In genomic region chr19:9847087-9847671, GRCh38 we compare ENCODE assay signal across 8 cellular contexts. TPM values are rescaled to one million over a fixed set of nuclear protein-coding genes. Genes with fewer than 3 reads are reported as not detected.
DNase-seq lines count a peak whose midpoint lies in the region; ATAC-seq, FAIRE-seq and TF ChIP-seq lines count a peak whose summit lies in the region.

No MANE protein-coding gene starts in this region.

- no peak for FAIRE-seq in pancreas (lab: Jason Lieb, UNC)

- WGBS in pancreas, 2 donors, result 69 to 76% methylated on average over 13 of the region's 13 CpGs

- no peaks in the 10 kb centered on the region for H3K27me3 ChIP-seq in pancreas

- peak in 3 of 4 donors; percentile 54 to 62 (median 56) for ATAC-seq in pancreas
- no peak for ATAC-seq in GM19395 (IDR thresholded peaks at IDR 0.05; ENCODE audit: unreplicated experiment)

- no peaks in the 10 kb centered on the region for H3K4me1 ChIP-seq in pancreas

- H3K27ac ChIP-seq in epithelial cell of prostate (no peak overlapping the region), pancreas (no peak overlapping the region)

- no peak overlapping the region for H3K4me3 ChIP-seq in pancreas

- intact Hi-C loops in pancreas (cut with DNase I), result no loop called here

- peaks cover 0 to 4% (median 0%) of the 10 kb centered on the region in 3 donors for H3K36me3 ChIP-seq in pancreas

- H3K9me3 ChIP-seq in pancreas, result no peaks in the 10 kb centered on the region

- DNase-seq in COLO829 (ENCODE audit: low spot score) (peak; percentile 43), KBM-7 (peak; percentile 52), epithelial cell of prostate (ENCODE audit: low read depth, low spot score) (peak; percentile 80), pancreas (peak in 1 of 6 donors; percentile 72), NCI-H2081 (lab: John Stamatoyannopoulos, UW) (no peak), NCI-H2107 treated with DMSO at 0.1 percent for 48 hours (lab: John Stamatoyannopoulos, UW; ENCODE audit: unreplicated experiment) (no peak)
- peak; percentile 60 to 62 for DNase-seq in activated CD4-positive, alpha-beta T cell treated with anti-CD3 and anti-CD28 coated beads, Interleukin-2, amount 50 U/mL, for 48 hours

- in situ Hi-C loops in KBM-7 (cut with MboI; ENCODE audit: low pct_unique_long_range_greater_than_20kb, low sequenced_read_pairs), result no loop called here

- no peak for TF ChIP-seq CTCF in pancreas (IDR thresholded peaks at IDR 0.05)

RNA-seq across cellular contexts. Expression of gene PIN1, which starts 12.1 kb away (rescaled TPM):
- total RNA-seq in pancreas, result 10 to 100 TPM; 15.1 to 28.4 (median 22.0) TPM
- 10 to 100 TPM; 42.4 to 92.8 TPM for polyA plus RNA-seq in pancreas

RNA-seq across cellular contexts. Expression of gene UBL5, which starts 19.5 kb away (rescaled TPM):
- 100 to 1,000 TPM in 2 of 6 donors, 10 to 100 TPM in 4; 57.5 to 117 (median 87.5) TPM for total RNA-seq in pancreas
- polyA plus RNA-seq in pancreas, result 100 to 1,000 TPM; 361 to 440 TPM

RNA-seq across cellular contexts. Expression of gene FBXL12, which starts 28.3 kb away (rescaled TPM):
- 10 to 100 TPM in 1 of 6 donors, 1 to 10 TPM in 5; 6.5 to 12.5 (median 7.0) TPM for total RNA-seq in pancreas
- polyA plus RNA-seq in pancreas, result 10 to 100 TPM; 16.6 to 20.5 TPM

Comparison
In these comparisons a context has a peak if more than half of its experiments do, and no peak if none do; other contexts are left out.
1. DNase-seq: peak in COLO829 (single experiment), KBM-7 (single experiment), activated CD4-positive, alpha-beta T cell treated with anti-CD3 and anti-CD28 coated beads, Interleukin-2, amount 50 U/mL, for 48 hours (2 of 2) and epithelial cell of prostate (single experiment); none in NCI-H2081 (0 of 2) and NCI-H2107 treated with DMSO at 0.1 percent for 48 hours (single experiment).